13 cellular contexts compared by ENCODE assay signal in genomic region chr7:92608380-92609322, GRCh38. TPM values are rescaled to one million over a fixed set of nuclear protein-coding genes. Genes with fewer than 3 reads are reported as not detected.
DNase-seq lines count a peak whose midpoint lies in the region; ATAC-seq and TF ChIP-seq lines count a peak whose summit lies in the region.
"Had no signal": no experiment of that assay in that cellular context is flagged by ENCODE, and none has a peak within 500 bp of the region (broad histone marks: within the 10 kb centered on the region; RNA-seq: fewer than 3 reads in every experiment).

No MANE protein-coding gene starts in this region.

- no peaks in the 10 kb centered on the region for H3K27me3 ChIP-seq in body of pancreas
- H3K27me3 ChIP-seq: neutrophil had no signal

- H3K4me3 ChIP-seq in body of pancreas = peak overlapping the region in 1 of 2 donors; percentile 11

- peaks cover 23% of the 10 kb centered on the region for H3K4me1 Mint-ChIP-seq in activated naive CD8-positive, alpha-beta T cell treated with anti-CD3 and anti-CD28 coated beads, Interleukin-2, amount 50 U/mL, for 24 hours
- H3K4me1 Mint-ChIP-seq in activated naive CD8-positive, alpha-beta T cell treated with anti-CD3 and anti-CD28 coated beads for 36 hours = peaks cover 12% of the 10 kb centered on the region
- peaks cover 6% of the 10 kb centered on the region for H3K4me1 Mint-ChIP-seq in type B pancreatic cell (ENCODE audit: unreplicated experiment)
- H3K4me1 Mint-ChIP-seq in CD14-positive monocyte = peaks cover 2% of the 10 kb centered on the region
- H3K4me1 Mint-ChIP-seq: B cell had no signal

- TF ChIP-seq CTCF in body of pancreas (IDR thresholded peaks at IDR 0.05) (peak in 1 of 7 experiments; percentile 6), type B pancreatic cell (conservative IDR thresholded peaks at IDR 0.05) (peak; percentile 19), GM10266 (IDR thresholded peaks at IDR 0.05; ENCODE audit: control insufficient read depth, insufficient read depth, low read depth, missing control alignments) (no peak), CD14-positive monocyte (IDR thresholded peaks at IDR 0.05) (no peak)

- H3K4me3 Mint-ChIP-seq in activated naive CD8-positive, alpha-beta T cell treated with anti-CD3 and anti-CD28 coated beads, Interleukin-2, amount 50 U/mL, for 24 hours = no peak overlapping the region
- H3K4me3 Mint-ChIP-seq in activated naive CD8-positive, alpha-beta T cell treated with anti-CD3 and anti-CD28 coated beads for 36 hours = no peak overlapping the region
- H3K4me3 Mint-ChIP-seq in type B pancreatic cell (peak overlapping the region; percentile 85), CD14-positive monocyte (no peak overlapping the region)
- H3K4me3 Mint-ChIP-seq: B cell had no signal

- no peaks in the 10 kb centered on the region for H3K36me3 ChIP-seq in body of pancreas (replicated peaks in 1 of 2; ENCODE audit: insufficient read depth in 1 of 2, low read depth in 2 of 2)
- H3K36me3 ChIP-seq: neutrophil had no signal

- H3K36me3 Mint-ChIP-seq in activated naive CD8-positive, alpha-beta T cell treated with anti-CD3 and anti-CD28 coated beads, Interleukin-2, amount 50 U/mL, for 24 hours (ENCODE audit: low read depth) = peaks cover 12% of the 10 kb centered on the region
- H3K36me3 Mint-ChIP-seq in activated naive CD8-positive, alpha-beta T cell treated with anti-CD3 and anti-CD28 coated beads for 36 hours = peaks cover 3% of the 10 kb centered on the region
- no peaks in the 10 kb centered on the region for H3K36me3 Mint-ChIP-seq in type B pancreatic cell
- no peaks in the 10 kb centered on the region for H3K36me3 Mint-ChIP-seq in CD14-positive monocyte

- DNase-seq in activated naive CD8-positive, alpha-beta T cell treated with anti-CD3 and anti-CD28 coated beads, Interleukin-2, amount 50 U/mL, for 24 hours = no peak
- no peak for DNase-seq in activated naive CD8-positive, alpha-beta T cell treated with anti-CD3 and anti-CD28 coated beads for 36 hours
- DNase-seq in body of pancreas = peak; percentile 68 to 84 (median 76)
- peak; percentile 84 for DNase-seq in islet precursor cell
- DNase-seq in type B pancreatic cell (ENCODE audit: extremely low spot score, unreplicated experiment) = peak; percentile 75
- DNase-seq in GM10266 (ENCODE audit: extremely low spot score) = no peak
- no peak for DNase-seq in CD14-positive monocyte (ENCODE audit: low spot score)
- no peak for DNase-seq in dermis blood vessel endothelial cell
- DNase-seq: activated gamma-delta T cell, erythroblast, IMR-90 had no signal

- WGBS in body of pancreas, 2 donors = 24 to 33% methylated on average over 15 to 27 of the region's 27 CpGs

- H3K4me1 ChIP-seq in body of pancreas = peaks cover 9% of the 10 kb centered on the region

- H3K9me3 Mint-ChIP-seq in activated naive CD8-positive, alpha-beta T cell treated with anti-CD3 and anti-CD28 coated beads, Interleukin-2, amount 50 U/mL, for 24 hours = no peaks in the 10 kb centered on the region
- no peaks in the 10 kb centered on the region for H3K9me3 Mint-ChIP-seq in activated naive CD8-positive, alpha-beta T cell treated with anti-CD3 and anti-CD28 coated beads for 36 hours
- H3K9me3 Mint-ChIP-seq in type B pancreatic cell (no peaks in the 10 kb centered on the region), CD14-positive monocyte (no peaks in the 10 kb centered on the region)

- no peaks in the 10 kb centered on the region for H3K27me3 Mint-ChIP-seq in activated naive CD8-positive, alpha-beta T cell treated with anti-CD3 and anti-CD28 coated beads, Interleukin-2, amount 50 U/mL, for 24 hours
- H3K27me3 Mint-ChIP-seq in activated naive CD8-positive, alpha-beta T cell treated with anti-CD3 and anti-CD28 coated beads for 36 hours = no peaks in the 10 kb centered on the region
- no peaks in the 10 kb centered on the region for H3K27me3 Mint-ChIP-seq in type B pancreatic cell
- H3K27me3 Mint-ChIP-seq in CD14-positive monocyte (ENCODE audit: low read depth in 3 of 3) = no peaks in the 10 kb centered on the region
- H3K27me3 Mint-ChIP-seq: B cell had no signal

- no peak for TF ChIP-seq POLR2A in body of pancreas (IDR thresholded peaks at IDR 0.05)

- intact Hi-C loops in body of pancreas (cut with DNase I) = no loop called here
- intact Hi-C loops in CD14-positive monocyte (cut with micrococcal nuclease) = no loop called here

- ATAC-seq in activated naive CD8-positive, alpha-beta T cell treated with anti-CD3 and anti-CD28 coated beads, Interleukin-2, amount 50 U/mL, for 24 hours = no peak
- ATAC-seq in body of pancreas = peak; percentile 92

- H3K27ac ChIP-seq in body of pancreas = no peak overlapping the region
- H3K27ac ChIP-seq: neutrophil had no signal

- peak overlapping the region; percentile 59 for H3K27ac Mint-ChIP-seq in activated naive CD8-positive, alpha-beta T cell treated with anti-CD3 and anti-CD28 coated beads, Interleukin-2, amount 50 U/mL, for 24 hours
- no peak overlapping the region for H3K27ac Mint-ChIP-seq in activated naive CD8-positive, alpha-beta T cell treated with anti-CD3 and anti-CD28 coated beads for 36 hours
- no peak overlapping the region for H3K27ac Mint-ChIP-seq in type B pancreatic cell
- H3K27ac Mint-ChIP-seq in CD14-positive monocyte = no peak overlapping the region
- H3K27ac Mint-ChIP-seq: B cell had no signal

- H3K9me3 ChIP-seq in body of pancreas = no peaks in the 10 kb centered on the region
- H3K9me3 ChIP-seq: neutrophil had no signal

RNA-seq across cellular contexts. Expression of gene FAM133B, which starts 18.5 kb away (rescaled TPM):
- 10 to 100 TPM; 32.1 to 36.3 TPM for total RNA-seq in activated naive CD8-positive, alpha-beta T cell treated with anti-CD3 and anti-CD28 coated beads for 36 hours
- total RNA-seq in body of pancreas (10 to 100 TPM; 17.1 to 25.1 TPM), type B pancreatic cell (ENCODE audit: low replicate concordance) (24.6 and 29.1 TPM in 2 replicates), dermis blood vessel endothelial cell (14.4 and 15.7 TPM in 2 replicates)
- 1 to 10 TPM; 5.8 to 9.3 TPM for polyA plus RNA-seq in CD14-positive monocyte

Comparison
In these comparisons a context has a peak if more than half of its experiments do, and no peak if none do; other contexts are left out.
1. DNase-seq: peak in body of pancreas (4 of 4), islet precursor cell (single experiment) and type B pancreatic cell (single experiment); none in activated naive CD8-positive, alpha-beta T cell treated with anti-CD3 and anti-CD28 coated beads, Interleukin-2, amount 50 U/mL, for 24 hours (single experiment), activated naive CD8-positive, alpha-beta T cell treated with anti-CD3 and anti-CD28 coated beads for 36 hours (single experiment), GM10266 (single experiment), CD14-positive monocyte (single experiment) and dermis blood vessel endothelial cell (single experiment).